ENCODE assay signal across 1 cellular context in the genomic region with DNA sequence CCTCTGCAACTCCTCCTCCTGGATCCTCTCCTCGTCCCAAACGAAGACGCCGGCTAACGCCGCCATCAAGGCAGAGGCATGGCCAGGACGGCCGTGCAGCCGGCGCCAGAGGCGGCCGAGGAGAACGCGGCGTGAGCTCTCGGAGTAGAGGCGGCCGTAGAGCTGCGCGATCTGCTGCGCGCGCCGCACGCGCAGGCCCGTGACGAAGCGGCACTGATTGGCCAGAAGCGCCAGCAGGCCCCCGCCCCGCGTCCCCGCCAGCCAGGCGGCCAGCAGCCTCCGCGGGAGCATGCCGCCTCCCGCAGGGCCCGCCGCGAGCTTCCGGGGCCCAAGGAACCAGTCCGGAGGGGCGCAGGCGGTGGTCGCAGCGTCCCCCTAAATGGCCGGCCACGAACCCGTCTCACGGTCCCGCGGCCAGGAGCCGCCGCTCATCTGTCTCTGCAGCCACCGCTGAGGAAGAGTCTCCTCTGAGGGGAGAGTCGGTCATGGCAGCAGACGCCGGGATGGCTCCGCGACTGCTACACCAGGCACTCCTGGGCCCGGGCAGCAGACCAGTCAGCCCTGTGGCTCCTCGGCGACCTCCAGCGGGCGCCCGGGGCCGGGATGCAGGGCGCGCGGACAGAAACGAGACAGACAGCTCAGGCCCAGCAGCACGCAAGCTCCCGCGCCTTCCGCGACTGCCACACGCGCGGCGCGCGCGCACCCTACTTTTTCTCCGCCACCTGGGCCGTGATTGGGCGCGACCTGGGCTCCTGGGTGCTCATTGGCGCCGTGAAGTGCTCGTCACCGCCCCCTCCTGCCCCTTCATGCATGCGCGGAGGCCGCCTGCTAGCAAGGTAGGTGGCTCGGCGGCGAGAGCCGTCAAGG.
TF ChIP-seq lines count a peak whose summit lies in the region.

A gene with protein sequence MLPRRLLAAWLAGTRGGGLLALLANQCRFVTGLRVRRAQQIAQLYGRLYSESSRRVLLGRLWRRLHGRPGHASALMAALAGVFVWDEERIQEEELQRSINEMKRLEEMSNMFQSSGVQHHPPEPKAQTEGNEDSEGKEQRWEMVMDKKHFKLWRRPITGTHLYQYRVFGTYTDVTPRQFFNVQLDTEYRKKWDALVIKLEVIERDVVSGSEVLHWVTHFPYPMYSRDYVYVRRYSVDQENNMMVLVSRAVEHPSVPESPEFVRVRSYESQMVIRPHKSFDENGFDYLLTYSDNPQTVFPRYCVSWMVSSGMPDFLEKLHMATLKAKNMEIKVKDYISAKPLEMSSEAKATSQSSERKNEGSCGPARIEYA (minus strand): TSS at position 684 of the 867 bp plus-strand sequence. CDS start 393 bp downstream, at position 291.

TF ChIP-seq in HepG2, 621 proteins besides CTCF, POLR2A, EP300 and RAD21 (continued from another document):
- TF ChIP-seq ZKSCAN5 (CRISPR knock-in tag; IDR thresholded peaks at IDR 0.05) (0 out of 2 replicates have a peak, but pooled peaks have one; percentile 31), TEAD2 (CRISPR knock-in tag; IDR thresholded peaks at IDR 0.05) (no peak), STAG1 (CRISPR knock-in tag; IDR thresholded peaks at IDR 0.05) (no peak), MAZ (IDR thresholded peaks at IDR 0.05; ENCODE audit: borderline replicate concordance, low read depth, low read length) (peak; percentile 83), MAZ (CRISPR knock-in tag; IDR thresholded peaks at IDR 0.05; ENCODE audit: low read depth) (peak; percentile 85; the same call in 1 of the 2 replicates), ZNF747 (CRISPR knock-in tag; IDR thresholded peaks at IDR 0.05; ENCODE audit: borderline replicate concordance) (peak; percentile 98), ZNF383 (CRISPR knock-in tag; IDR thresholded peaks at IDR 0.05; ENCODE audit: borderline replicate concordance) (no peak; the same call in none of the 2 replicates), ZNF230 (CRISPR knock-in tag; IDR thresholded peaks at IDR 0.05) (peak; percentile 88), BORCS8-MEF2B (CRISPR knock-in tag; IDR thresholded peaks at IDR 0.05) (peak; percentile 87), KDM5B (CRISPR knock-in tag; IDR thresholded peaks at IDR 0.05; ENCODE audit: borderline replicate concordance) (peak; percentile 98), ZNF331 (CRISPR knock-in tag; IDR thresholded peaks at IDR 0.05) (peak; percentile 58), RARG (CRISPR knock-in tag; IDR thresholded peaks at IDR 0.05; ENCODE audit: low read depth) (peak; percentile 96; the same call in 1 of the 2 replicates), HNRNPH1 (optimal IDR thresholded peaks at IDR 0.05; ENCODE audit: low read depth, low read length) (no peak), ZNF614 (CRISPR knock-in tag; IDR thresholded peaks at IDR 0.05; ENCODE audit: borderline replicate concordance) (peak; percentile 85), ELF1 (CRISPR knock-in tag; IDR thresholded peaks at IDR 0.05) (peak; percentile 79), ZNF724P (CRISPR knock-in tag; IDR thresholded peaks at IDR 0.05; ENCODE audit: borderline replicate concordance) (no peak; the same call in 1 of the 2 replicates), ZNF589 (CRISPR knock-in tag; conservative IDR thresholded peaks at IDR 0.05) (no peak; the same call in none of the 2 replicates), NCOA1 (CRISPR knock-in tag; IDR thresholded peaks at IDR 0.05) (peak; percentile 97), SMYD3 (CRISPR knock-in tag; IDR thresholded peaks at IDR 0.05) (no peak), MYC (CRISPR knock-in tag; IDR thresholded peaks at IDR 0.05; ENCODE audit: borderline replicate concordance) (peak; percentile 97), ZNF121 (CRISPR knock-in tag; IDR thresholded peaks at IDR 0.05) (peak; percentile 49; the same call in 1 of the 2 replicates), FOXK1 (CRISPR knock-in tag; IDR thresholded peaks at IDR 0.05; ENCODE audit: borderline replicate concordance, low read depth) (peak; percentile 70; the same call in 1 of the 2 replicates), ZNF333 (CRISPR knock-in tag; IDR thresholded peaks at IDR 0.05; ENCODE audit: borderline replicate concordance) (peak; percentile 74; the same call in 1 of the 2 replicates), IKZF4 (CRISPR knock-in tag; IDR thresholded peaks at IDR 0.05; ENCODE audit: borderline replicate concordance, low read depth, not compliant biosample characterization) (peak; percentile 65), ZNF790 (CRISPR knock-in tag; IDR thresholded peaks at IDR 0.05; ENCODE audit: borderline replicate concordance) (peak; percentile 61; the same call in 1 of the 2 replicates), ZNF205 (CRISPR knock-in tag; IDR thresholded peaks at IDR 0.05) (no peak; the same call in 1 of the 2 replicates), ZNF883 (CRISPR knock-in tag; IDR thresholded peaks at IDR 0.05; ENCODE audit: not compliant biosample characterization) (peak; percentile 98), FIP1L1 (IDR thresholded peaks at IDR 0.05; ENCODE audit: borderline replicate concordance, insufficient read depth, low read depth, low read length) (peak; percentile 96; the same call in 1 of the 2 replicates)
- TF ChIP-seq, protein P1, sequence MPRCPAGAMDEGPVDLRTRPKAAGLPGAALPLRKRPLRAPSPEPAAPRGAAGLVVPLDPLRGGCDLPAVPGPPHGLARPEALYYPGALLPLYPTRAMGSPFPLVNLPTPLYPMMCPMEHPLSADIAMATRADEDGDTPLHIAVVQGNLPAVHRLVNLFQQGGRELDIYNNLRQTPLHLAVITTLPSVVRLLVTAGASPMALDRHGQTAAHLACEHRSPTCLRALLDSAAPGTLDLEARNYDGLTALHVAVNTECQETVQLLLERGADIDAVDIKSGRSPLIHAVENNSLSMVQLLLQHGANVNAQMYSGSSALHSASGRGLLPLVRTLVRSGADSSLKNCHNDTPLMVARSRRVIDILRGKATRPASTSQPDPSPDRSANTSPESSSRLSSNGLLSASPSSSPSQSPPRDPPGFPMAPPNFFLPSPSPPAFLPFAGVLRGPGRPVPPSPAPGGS (CRISPR knock-in tag; IDR thresholded peaks at IDR 0.05): peak; percentile 98
- TF ChIP-seq, protein P2, sequence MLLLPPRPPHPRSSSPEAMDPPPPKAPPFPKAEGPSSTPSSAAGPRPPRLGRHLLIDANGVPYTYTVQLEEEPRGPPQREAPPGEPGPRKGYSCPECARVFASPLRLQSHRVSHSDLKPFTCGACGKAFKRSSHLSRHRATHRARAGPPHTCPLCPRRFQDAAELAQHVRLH (CRISPR knock-in tag; IDR thresholded peaks at IDR 0.05; ENCODE audit: borderline replicate concordance, low read depth): peak; percentile 80; the same call in 1 of the 2 replicates
- TF ChIP-seq, protein P3, sequence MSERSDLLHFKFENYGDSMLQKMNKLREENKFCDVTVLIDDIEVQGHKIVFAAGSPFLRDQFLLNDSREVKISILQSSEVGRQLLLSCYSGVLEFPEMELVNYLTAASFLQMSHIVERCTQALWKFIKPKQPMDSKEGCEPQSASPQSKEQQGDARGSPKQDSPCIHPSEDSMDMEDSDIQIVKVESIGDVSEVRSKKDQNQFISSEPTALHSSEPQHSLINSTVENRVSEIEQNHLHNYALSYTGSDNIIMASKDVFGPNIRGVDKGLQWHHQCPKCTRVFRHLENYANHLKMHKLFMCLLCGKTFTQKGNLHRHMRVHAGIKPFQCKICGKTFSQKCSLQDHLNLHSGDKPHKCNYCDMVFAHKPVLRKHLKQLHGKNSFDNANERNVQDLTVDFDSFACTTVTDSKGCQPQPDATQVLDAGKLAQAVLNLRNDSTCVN (CRISPR knock-in tag; IDR thresholded peaks at IDR 0.05; ENCODE audit: borderline replicate concordance): peak; percentile 54; the same call in 1 of the 2 replicates
- TF ChIP-seq, protein P4, sequence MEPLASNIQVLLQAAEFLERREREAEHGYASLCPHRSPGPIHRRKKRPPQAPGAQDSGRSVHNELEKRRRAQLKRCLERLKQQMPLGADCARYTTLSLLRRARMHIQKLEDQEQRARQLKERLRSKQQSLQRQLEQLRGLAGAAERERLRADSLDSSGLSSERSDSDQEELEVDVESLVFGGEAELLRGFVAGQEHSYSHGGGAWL (CRISPR knock-in tag; IDR thresholded peaks at IDR 0.05): peak; percentile 84
